Comparison of ENCODE assay signal across 8 cellular contexts in the genomic region with DNA sequence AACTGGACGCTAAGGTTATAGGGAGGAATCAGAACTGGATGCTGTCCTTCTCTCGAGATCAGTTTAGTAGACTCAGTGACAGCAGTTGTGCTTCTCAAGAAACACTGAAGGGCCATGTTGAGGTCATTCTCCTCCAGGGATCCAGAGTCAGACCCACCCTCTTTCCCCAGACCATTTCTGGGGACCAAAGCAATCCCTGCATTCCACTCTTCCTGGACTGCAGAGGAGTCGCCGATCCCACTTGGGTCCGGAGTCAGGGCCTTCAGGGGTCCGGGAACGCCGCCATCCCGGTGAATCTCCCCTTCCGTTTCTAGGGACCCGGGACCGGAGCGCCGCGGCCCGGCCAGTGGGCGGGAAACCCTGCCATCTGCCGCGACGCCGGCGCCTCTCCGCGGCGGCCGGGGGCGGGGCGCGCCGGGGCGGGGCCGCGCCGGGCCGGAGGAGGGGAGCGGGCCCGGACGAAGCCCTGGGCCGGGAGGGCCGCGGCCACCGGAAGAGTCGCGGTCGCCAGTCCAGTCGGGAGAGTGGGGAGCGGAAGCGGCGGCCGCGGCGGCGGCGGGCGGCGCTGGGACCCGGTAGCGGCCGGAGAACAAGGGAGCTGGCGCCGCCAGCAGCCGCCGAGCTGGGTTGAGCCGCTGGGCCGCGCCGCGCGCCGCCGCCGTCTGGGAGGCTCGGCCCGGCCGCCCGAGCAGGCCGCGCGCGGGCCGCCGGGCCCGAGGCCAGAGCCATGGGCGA. TPM values are rescaled to one million over a fixed set of nuclear protein-coding genes. Genes with fewer than 3 reads are reported as not detected.
DNase-seq lines count a peak whose midpoint lies in the region; ATAC-seq and TF ChIP-seq lines count a peak whose summit lies in the region.

Gene DVL3 (plus strand): TSS at position 469 of the 735 bp plus-strand sequence. CDS start 259 bp downstream, at position 728.

- peaks cover 17% of the 10 kb centered on the region for H3K4me1 ChIP-seq in effector memory CD4-positive, alpha-beta T cell (ENCODE audit: control insufficient read depth, insufficient read depth, low read length, poor library complexity, severe bottlenecking)

- DNase-seq in AG08396 (ENCODE audit: low spot score) = peak; percentile 90
- DNase-seq in NCI-H2171 treated with DMSO at 0.1 percent for 48 hours (lab: John Stamatoyannopoulos, UW) = peak; percentile 52
- peak; percentile 36 to 52 for DNase-seq in activated CD4-positive, alpha-beta T cell treated with anti-CD3 and anti-CD28 coated beads, Interleukin-2, amount 50 U/mL, for 48 hours
- DNase-seq in effector memory CD4-positive, alpha-beta T cell = peak; percentile 27 to 43 (median 31)
- DNase-seq in lower leg skin (ENCODE audit: low spot score in 2 of 2) = peak in 1 of 2 donors; percentile 90
- DNase-seq in stimulated activated effector memory CD8-positive, alpha-beta T cell treated with anti-CD3 and anti-CD28 coated beads, Interleukin-12 subunit alpha, Interleukin-12 subunit beta, amount 100 ng/mL, for 72 hours (ENCODE audit: low spot score in 2 of 2) = peak; percentile 42 to 75

- 1 to 2% methylated on average over 42 to 51 of the region's 84 CpGs for WGBS in lower leg skin, 2 donors

- no peaks in the 10 kb centered on the region for H3K9me3 Mint-ChIP-seq in stimulated activated effector memory CD8-positive, alpha-beta T cell treated with anti-CD3 and anti-CD28 coated beads, Interleukin-12 subunit alpha, Interleukin-12 subunit beta, amount 100 ng/mL, for 72 hours

- intact Hi-C loops in lower leg skin (cut with DNase I; ENCODE audit: low total_unique reads) = no loop called here

- H3K9me3 ChIP-seq in effector memory CD4-positive, alpha-beta T cell (ENCODE audit: control insufficient read depth, low read length) = no peaks in the 10 kb centered on the region

- no peaks in the 10 kb centered on the region for H3K36me3 ChIP-seq in effector memory CD4-positive, alpha-beta T cell (ENCODE audit: control insufficient read depth, insufficient read depth, low read length)

- TF ChIP-seq POLR2A in lower leg skin (IDR thresholded peaks at IDR 0.05) = no peak

- peak; percentile 64 for ATAC-seq in GM18519 (IDR thresholded peaks at IDR 0.05; ENCODE audit: low FRiP score, unreplicated experiment)
- peak; percentile 82 for ATAC-seq in HG02970 (IDR thresholded peaks at IDR 0.05; ENCODE audit: low FRiP score, unreplicated experiment)
- ATAC-seq in stimulated activated effector memory CD8-positive, alpha-beta T cell treated with anti-CD3 and anti-CD28 coated beads, Interleukin-12 subunit alpha, Interleukin-12 subunit beta, amount 100 ng/mL, for 72 hours = peak; percentile 83

- TF ChIP-seq CTCF in lower leg skin (IDR thresholded peaks at IDR 0.05) = no peak

- H3K27ac Mint-ChIP-seq in stimulated activated effector memory CD8-positive, alpha-beta T cell treated with anti-CD3 and anti-CD28 coated beads, Interleukin-12 subunit alpha, Interleukin-12 subunit beta, amount 100 ng/mL, for 72 hours = peak within 1 kb of the TSS; percentile 90

- no peaks in the 10 kb centered on the region for H3K27me3 ChIP-seq in effector memory CD4-positive, alpha-beta T cell (replicated peaks; ENCODE audit: control insufficient read depth, insufficient read depth, low read length, poor library complexity, severe bottlenecking)

- peaks cover 29% of the 10 kb centered on the region for H3K4me1 Mint-ChIP-seq in stimulated activated effector memory CD8-positive, alpha-beta T cell treated with anti-CD3 and anti-CD28 coated beads, Interleukin-12 subunit alpha, Interleukin-12 subunit beta, amount 100 ng/mL, for 72 hours

- peaks cover 24% of the 10 kb centered on the region for H3K36me3 Mint-ChIP-seq in stimulated activated effector memory CD8-positive, alpha-beta T cell treated with anti-CD3 and anti-CD28 coated beads, Interleukin-12 subunit alpha, Interleukin-12 subunit beta, amount 100 ng/mL, for 72 hours

- H3K4me3 ChIP-seq in effector memory CD4-positive, alpha-beta T cell (ENCODE audit: insufficient read depth, low read depth, low read length, poor library complexity, severe bottlenecking) = peak within 1 kb of the TSS; percentile 88
- peak within 1 kb of the TSS; percentile 65 for H3K4me3 ChIP-seq in lower leg skin (ENCODE audit: low read depth, poor library complexity, severe bottlenecking)

- H3K4me3 Mint-ChIP-seq in stimulated activated effector memory CD8-positive, alpha-beta T cell treated with anti-CD3 and anti-CD28 coated beads, Interleukin-12 subunit alpha, Interleukin-12 subunit beta, amount 100 ng/mL, for 72 hours = peak within 1 kb of the TSS; percentile 89

- H3K27ac ChIP-seq in effector memory CD4-positive, alpha-beta T cell (ENCODE audit: insufficient read depth, low read length, poor library complexity, severe bottlenecking) = peak within 1 kb of the TSS; percentile 63

RNA-seq across cellular contexts. Expression of gene DVL3, which starts in this region (rescaled TPM):
- total RNA-seq in lower leg skin = 10 to 100 TPM; 37.9 to 81.9 (median 42.4) TPM
